Comparison of ENCODE assay signal across 8 cellular contexts in the genomic region with DNA sequence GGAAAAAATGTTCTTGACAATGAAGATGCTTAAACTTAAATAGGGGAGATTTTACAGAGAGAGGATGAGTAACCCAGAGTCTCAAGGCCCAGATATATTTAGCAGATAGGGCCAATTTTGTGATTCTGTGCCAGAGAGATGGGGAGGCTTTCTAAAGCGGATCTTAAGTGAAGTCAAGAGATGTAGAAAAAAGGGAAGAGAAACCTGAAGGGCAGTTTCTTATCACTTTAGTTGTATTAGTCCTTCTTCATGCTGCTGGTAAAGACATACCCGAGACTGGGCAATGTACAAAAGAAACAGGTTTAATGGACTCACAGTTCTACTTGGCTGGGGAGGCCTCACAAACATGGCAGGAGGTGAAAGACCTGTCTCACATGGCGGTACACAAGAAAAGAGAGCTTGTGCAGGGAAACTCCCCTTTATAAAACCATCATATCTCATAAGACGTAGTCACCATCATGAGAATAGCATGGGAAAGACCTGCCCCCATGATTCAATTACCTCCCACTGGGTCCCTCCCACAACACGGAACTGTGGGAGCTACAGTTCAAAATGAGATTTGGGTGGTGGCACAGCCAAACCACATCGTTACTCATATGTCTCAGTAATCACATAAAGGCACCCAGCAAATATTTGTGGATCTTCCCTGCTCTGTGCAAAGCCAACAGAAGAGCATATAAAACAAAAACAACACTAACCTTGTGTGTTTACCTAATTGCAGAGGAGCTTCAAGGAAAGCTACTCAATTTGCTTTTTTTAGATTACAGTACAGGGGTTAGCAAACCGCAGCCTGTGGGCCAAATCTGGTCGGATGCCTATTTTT.
DNase-seq lines count a peak whose midpoint lies in the region; ATAC-seq and TF ChIP-seq lines count a peak whose summit lies in the region.

No MANE protein-coding gene starts in this region.

- ATAC-seq in GM19452 (IDR thresholded peaks at IDR 0.05; ENCODE audit: unreplicated experiment) (peak; percentile 72), HG03439 (IDR thresholded peaks at IDR 0.05; ENCODE audit: unreplicated experiment) (peak; percentile 70), right cardiac atrium (no peak)

- peaks cover 10% of the 10 kb centered on the region for H3K4me1 Mint-ChIP-seq in CD14-positive monocyte

- TF ChIP-seq CTCF in CD14-positive monocyte (IDR thresholded peaks at IDR 0.05): no peak

- no peak overlapping the region for H3K4me3 Mint-ChIP-seq in CD14-positive monocyte

- no peak overlapping the region for H3K4me3 ChIP-seq in right cardiac atrium (ENCODE audit: low read length)

- intact Hi-C loops in CD14-positive monocyte (cut with micrococcal nuclease): no loop called here
- intact Hi-C loops in right cardiac atrium (cut with DNase I): no loop called here

- no peaks in the 10 kb centered on the region for H3K9me3 ChIP-seq in right cardiac atrium (ENCODE audit: control insufficient read depth, low read length)

- no peaks in the 10 kb centered on the region for H3K36me3 Mint-ChIP-seq in CD14-positive monocyte

- DNase-seq in EH (ENCODE audit: low read depth) (peak; percentile 41), amniotic epithelial cell (ENCODE audit: low read depth) (peak; percentile 28), CD14-positive monocyte (ENCODE audit: low spot score) (no peak), right cardiac atrium (no peak), cerebellum (ENCODE audit: low spot score) (no peak), mesenteric fat pad (ENCODE audit: low spot score) (no peak)

- peaks cover 0 to 3% (median 1%) of the 10 kb centered on the region in 3 donors for H3K27me3 Mint-ChIP-seq in CD14-positive monocyte (ENCODE audit: low read depth in 3 of 3)

- H3K27ac ChIP-seq in right cardiac atrium (ENCODE audit: low read length): no peak overlapping the region

- H3K9me3 Mint-ChIP-seq in CD14-positive monocyte: peaks cover 0 to 3% (median 0%) of the 10 kb centered on the region in 7 donors

- 84% methylated on average over 8 of the region's 8 CpGs for WGBS in right cardiac atrium

- no peak overlapping the region for H3K27ac Mint-ChIP-seq in CD14-positive monocyte

- H3K27me3 ChIP-seq in right cardiac atrium (ENCODE audit: control insufficient read depth, insufficient read depth): no peaks in the 10 kb centered on the region

- no peaks in the 10 kb centered on the region for H3K4me1 ChIP-seq in right cardiac atrium (ENCODE audit: control insufficient read depth, insufficient read depth, low read length)

Comparison
In these comparisons a context has a peak if more than half of its experiments do, and no peak if none do; other contexts are left out.
1. DNase-seq: peak in EH (single experiment) and amniotic epithelial cell (single experiment); none in CD14-positive monocyte (single experiment), right cardiac atrium (0 of 3), cerebellum (single experiment) and mesenteric fat pad (single experiment).
2. ATAC-seq: peak in GM19452 (single experiment) and HG03439 (single experiment); none in right cardiac atrium (0 of 2).